In the genomic region with DNA sequence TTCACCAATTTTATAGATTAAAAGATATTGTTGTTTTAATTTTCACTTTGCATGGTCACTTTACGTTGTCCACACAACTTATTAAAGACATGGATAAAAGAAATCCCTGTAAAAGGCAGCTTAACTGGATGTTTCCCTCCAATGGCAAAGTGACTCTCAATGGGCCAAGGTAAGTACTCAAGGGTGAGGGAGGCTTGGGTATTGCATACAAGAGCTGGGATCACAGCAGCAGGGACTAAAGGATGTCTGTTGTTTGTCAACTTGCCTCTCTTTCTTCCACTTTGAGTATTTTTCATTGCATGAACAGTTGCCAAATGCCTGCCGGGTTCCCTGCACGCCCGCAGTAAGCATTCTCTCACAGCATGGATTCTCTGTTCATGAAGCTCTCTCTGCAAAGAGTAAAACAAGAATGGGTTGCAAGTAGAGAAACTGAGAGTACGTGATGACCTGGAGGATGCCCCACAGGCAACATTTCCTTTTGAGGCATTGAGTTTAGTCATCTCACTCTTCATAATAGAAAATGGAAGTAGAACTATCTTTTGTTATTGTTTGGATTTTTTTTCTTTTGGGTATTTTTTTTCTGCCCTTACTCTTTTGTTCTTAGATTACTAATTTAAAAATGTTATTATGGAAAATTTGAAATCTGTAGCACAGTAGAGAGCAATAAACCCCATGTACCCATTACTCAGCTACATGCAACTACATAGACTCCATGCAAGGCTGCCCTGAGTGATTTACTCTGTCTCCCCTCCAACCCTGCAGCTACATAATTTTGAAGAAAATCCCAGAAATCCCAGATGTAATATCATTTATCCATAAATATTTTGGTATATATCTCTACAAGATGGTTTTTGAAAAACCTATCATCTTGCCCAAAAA, we compare ENCODE assay signal across 16 cellular contexts. TPM values are rescaled to one million over a fixed set of nuclear protein-coding genes. Genes with fewer than 3 reads are reported as not detected.
DNase-seq lines count a peak whose midpoint lies in the region; ATAC-seq and TF ChIP-seq lines count a peak whose summit lies in the region.
"Had no signal": no experiment of that assay in that cellular context is flagged by ENCODE, and none has a peak within 500 bp of the region (broad histone marks: within the 10 kb centered on the region; RNA-seq: fewer than 3 reads in every experiment).

No MANE protein-coding gene starts in this region.

- no peak overlapping the region for H3K4me3 ChIP-seq in coronary artery
- H3K4me3 ChIP-seq: GM23248, SJSA1 had no signal

- no peak for TF ChIP-seq CTCF in coronary artery (IDR thresholded peaks at IDR 0.05)

- H3K27ac ChIP-seq in coronary artery: no peak overlapping the region
- H3K27ac ChIP-seq: GM23248, SJSA1 had no signal

- H3K9me3 Mint-ChIP-seq in activated CD4-positive, alpha-beta T cell treated with anti-CD3 and anti-CD28 coated beads, Interleukin-2, amount 10 ng/mL, durations not matched to agents 24 days and 14 days: no peaks in the 10 kb centered on the region
- no peaks in the 10 kb centered on the region for H3K9me3 Mint-ChIP-seq in activated T-helper 17 cell treated with anti-CD3 and anti-CD28 coated beads, Interleukin-2, amount 50 U/mL, for 72 hours
- H3K9me3 Mint-ChIP-seq: activated naive CD4-positive, alpha-beta T cell treated with anti-CD3 and anti-CD28 coated beads, Interleukin-2, amount 50 U/mL, for 72 hours had no signal

- DNase-seq in activated CD4-positive, alpha-beta T cell treated with anti-CD3 and anti-CD28 coated beads, Interleukin-2, amount 10 ng/mL, durations not matched to agents 24 days and 14 days: peak; percentile 63
- no peak for DNase-seq in activated CD4-positive, alpha-beta T cell treated with anti-CD3 and anti-CD28 coated beads for 4 hours
- no peak for DNase-seq in activated CD4-positive, CD25-positive, alpha-beta regulatory T cell (lab: John Stamatoyannopoulos, UW)
- no peak for DNase-seq in coronary artery (ENCODE audit: low spot score)
- DNase-seq in AML-193 (lab: John Stamatoyannopoulos, UW): no peak
- DNase-seq: 8988T; GM23248; kidney glomerular epithelial cell; occipital lobe; stimulated activated naive CD4-positive, alpha-beta T cell had no signal

- H3K4me1 Mint-ChIP-seq in activated CD4-positive, alpha-beta T cell treated with anti-CD3 and anti-CD28 coated beads, Interleukin-2, amount 10 ng/mL, durations not matched to agents 24 days and 14 days: peaks cover 3% of the 10 kb centered on the region
- no peaks in the 10 kb centered on the region for H3K4me1 Mint-ChIP-seq in activated T-helper 17 cell treated with anti-CD3 and anti-CD28 coated beads, Interleukin-2, amount 50 U/mL, for 72 hours

- no peak overlapping the region for H3K27ac Mint-ChIP-seq in activated CD4-positive, alpha-beta T cell treated with anti-CD3 and anti-CD28 coated beads, Interleukin-2, amount 10 ng/mL, durations not matched to agents 24 days and 14 days
- no peak overlapping the region for H3K27ac Mint-ChIP-seq in activated T-helper 17 cell treated with anti-CD3 and anti-CD28 coated beads, Interleukin-2, amount 50 U/mL, for 72 hours
- H3K27ac Mint-ChIP-seq: activated naive CD4-positive, alpha-beta T cell treated with anti-CD3 and anti-CD28 coated beads, Interleukin-2, amount 50 U/mL, for 72 hours had no signal

- H3K27me3 Mint-ChIP-seq in activated CD4-positive, alpha-beta T cell treated with anti-CD3 and anti-CD28 coated beads, Interleukin-2, amount 10 ng/mL, durations not matched to agents 24 days and 14 days: peaks cover 5% of the 10 kb centered on the region
- H3K27me3 Mint-ChIP-seq in activated T-helper 17 cell treated with anti-CD3 and anti-CD28 coated beads, Interleukin-2, amount 50 U/mL, for 72 hours: peaks cover 17% of the 10 kb centered on the region

- intact Hi-C loops in activated CD4-positive, alpha-beta T cell treated with anti-CD3 and anti-CD28 coated beads, Interleukin-2, amount 10 ng/mL, durations not matched to agents 24 days and 14 days (cut with micrococcal nuclease): no loop called here

- H3K36me3 Mint-ChIP-seq in activated CD4-positive, alpha-beta T cell treated with anti-CD3 and anti-CD28 coated beads, Interleukin-2, amount 10 ng/mL, durations not matched to agents 24 days and 14 days (ENCODE audit: low read depth): no peaks in the 10 kb centered on the region
- H3K36me3 Mint-ChIP-seq in activated T-helper 17 cell treated with anti-CD3 and anti-CD28 coated beads, Interleukin-2, amount 50 U/mL, for 72 hours (ENCODE audit: low read depth): no peaks in the 10 kb centered on the region
- H3K36me3 Mint-ChIP-seq: activated naive CD4-positive, alpha-beta T cell treated with anti-CD3 and anti-CD28 coated beads, Interleukin-2, amount 50 U/mL, for 72 hours had no signal

- peak; percentile 98 for ATAC-seq in GM21447 (IDR thresholded peaks at IDR 0.05; ENCODE audit: unreplicated experiment)
- peak; percentile 95 for ATAC-seq in HG03045 (IDR thresholded peaks at IDR 0.05; ENCODE audit: unreplicated experiment)
- ATAC-seq in activated T-helper 17 cell treated with anti-CD3 and anti-CD28 coated beads, Interleukin-2, amount 50 U/mL, for 72 hours (replicated peaks): peak; percentile 88

- H3K4me3 Mint-ChIP-seq in activated CD4-positive, alpha-beta T cell treated with anti-CD3 and anti-CD28 coated beads, Interleukin-2, amount 10 ng/mL, durations not matched to agents 24 days and 14 days: no peak overlapping the region
- H3K4me3 Mint-ChIP-seq in activated T-helper 17 cell treated with anti-CD3 and anti-CD28 coated beads, Interleukin-2, amount 50 U/mL, for 72 hours: no peak overlapping the region

RNA-seq across cellular contexts. Expression of a gene that starts 26.3 kb away (rescaled TPM):
- not detected in 2 replicates for total RNA-seq in activated CD4-positive, alpha-beta T cell treated with anti-CD3 and anti-CD28 coated beads, Interleukin-2, amount 10 ng/mL, durations not matched to agents 24 days and 14 days
- not detected for total RNA-seq in activated T-helper 17 cell treated with anti-CD3 and anti-CD28 coated beads, Interleukin-2, amount 50 U/mL, for 72 hours
- total RNA-seq: activated naive CD4-positive, alpha-beta T cell treated with anti-CD3 and anti-CD28 coated beads, Interleukin-2, amount 50 U/mL, for 72 hours; GM23248; NCI-H460; occipital lobe; SJSA1 had no signal
